Comparison of ENCODE assay signal across 16 cellular contexts in genomic region chr2:241033994-241034393, GRCh38.
"Had no signal": no experiment of that assay in that cellular context is flagged by ENCODE, and none has a peak within 500 bp of the region (broad histone marks: within the 10 kb centered on the region; RNA-seq: fewer than 3 reads in every experiment).

No MANE protein-coding gene starts in this region.

- ATAC-seq: esophagus mucosa; stimulated activated naive CD8-positive, alpha-beta T cell treated with anti-CD3 and anti-CD28 coated beads, Interleukin-15, Interleukin-2, amounts not matched to agents 100 U/mL and 50 U/mL, for 24 hours had no signal

- H3K9me3 Mint-ChIP-seq: activated naive CD4-positive, alpha-beta T cell treated with anti-CD3 and anti-CD28 coated beads, Interleukin-2, amount 10 ng/mL, durations not matched to agents 7 days and 5 days; activated T-cell treated with anti-CD3 and anti-CD28 coated beads, Interleukin-2, amount 50 U/mL, for 24 hours; neural progenitor cell; type B pancreatic cell had no signal

- H3K27ac Mint-ChIP-seq: activated naive CD4-positive, alpha-beta T cell treated with anti-CD3 and anti-CD28 coated beads, Interleukin-2, amount 10 ng/mL, durations not matched to agents 7 days and 5 days; activated T-cell treated with anti-CD3 and anti-CD28 coated beads, Interleukin-2, amount 50 U/mL, for 24 hours; neural progenitor cell had no signal

- DNase-seq: activated CD4-positive, alpha-beta T cell treated with anti-CD3 and anti-CD28 coated beads, Interleukin-2, amount 50 U/mL, for 1 hour; activated naive CD4-positive, alpha-beta T cell treated with anti-CD3 and anti-CD28 coated beads, Interleukin-2, amount 10 ng/mL, durations not matched to agents 7 days and 5 days; activated T-cell treated with anti-CD3 and anti-CD28 coated beads, Interleukin-2, amount 50 U/mL, for 24 hours; colonic mucosa; midbrain; stimulated activated CD4-positive, alpha-beta T cell treated with anti-CD3 and anti-CD28 coated beads, Interleukin-4, amount 100 ng/mL, for 24 hours; stimulated activated naive CD8-positive, alpha-beta T cell treated with anti-CD3 and anti-CD28 coated beads, Interleukin-15, Interleukin-2, amounts not matched to agents 100 U/mL and 50 U/mL, for 24 hours; T-helper 9 cell had no signal

- H3K36me3 ChIP-seq: cardiac muscle cell, colonic mucosa, neural progenitor cell had no signal

- H3K4me3 Mint-ChIP-seq: activated naive CD4-positive, alpha-beta T cell treated with anti-CD3 and anti-CD28 coated beads, Interleukin-2, amount 10 ng/mL, durations not matched to agents 7 days and 5 days; activated T-cell treated with anti-CD3 and anti-CD28 coated beads, Interleukin-2, amount 50 U/mL, for 24 hours; neural progenitor cell; type B pancreatic cell had no signal

- H3K27me3 ChIP-seq: colonic mucosa had no signal

- H3K4me3 ChIP-seq: cardiac muscle cell, colonic mucosa, hepatocyte, neural progenitor cell, SK-N-MC, skin epidermis had no signal

- H3K36me3 Mint-ChIP-seq: activated naive CD4-positive, alpha-beta T cell treated with anti-CD3 and anti-CD28 coated beads, Interleukin-2, amount 10 ng/mL, durations not matched to agents 7 days and 5 days; neural progenitor cell had no signal

- H3K27ac ChIP-seq: cardiac muscle cell, colonic mucosa, hepatocyte, neural progenitor cell, parathyroid adenoma, SK-N-MC, skin epidermis had no signal

- H3K27me3 Mint-ChIP-seq: activated T-cell treated with anti-CD3 and anti-CD28 coated beads, Interleukin-2, amount 50 U/mL, for 24 hours had no signal

- H3K4me1 ChIP-seq: colonic mucosa had no signal

- H3K9me3 ChIP-seq: colonic mucosa had no signal
